In the genomic region with DNA sequence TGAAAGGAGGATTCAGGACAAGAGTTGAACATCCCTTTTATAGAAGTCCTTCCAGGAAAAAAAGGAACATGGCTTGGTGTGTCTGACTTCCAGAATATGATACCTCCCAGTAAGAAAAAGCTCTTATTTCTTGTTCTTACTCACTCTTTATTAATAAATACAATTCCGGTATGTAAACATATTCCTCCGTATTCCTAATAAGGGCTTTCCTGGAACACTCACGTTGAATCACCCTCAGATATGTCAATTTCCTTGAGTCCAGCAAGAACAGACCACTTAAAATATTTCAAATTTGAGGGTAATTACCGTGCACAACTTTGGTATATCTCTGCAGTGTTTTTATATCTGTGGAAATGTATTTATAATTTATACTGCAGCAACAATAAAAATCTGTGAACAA, we compare ENCODE assay signal across 1 cellular context.
TF ChIP-seq lines count a peak whose summit lies in the region.

No MANE protein-coding gene starts in this region.

TF ChIP-seq in IMR-90, 13 proteins besides CTCF, POLR2A, EP300 and RAD21 (continued from another document):
- no peak for TF ChIP-seq RFX5 (IDR thresholded peaks at IDR 0.05; ENCODE audit: low read depth, low read length)
- TF ChIP-seq CHD1 (IDR thresholded peaks at IDR 0.05; ENCODE audit: low read depth, low read length) = no peak
